19 cellular contexts compared by ENCODE assay signal in the genomic region with DNA sequence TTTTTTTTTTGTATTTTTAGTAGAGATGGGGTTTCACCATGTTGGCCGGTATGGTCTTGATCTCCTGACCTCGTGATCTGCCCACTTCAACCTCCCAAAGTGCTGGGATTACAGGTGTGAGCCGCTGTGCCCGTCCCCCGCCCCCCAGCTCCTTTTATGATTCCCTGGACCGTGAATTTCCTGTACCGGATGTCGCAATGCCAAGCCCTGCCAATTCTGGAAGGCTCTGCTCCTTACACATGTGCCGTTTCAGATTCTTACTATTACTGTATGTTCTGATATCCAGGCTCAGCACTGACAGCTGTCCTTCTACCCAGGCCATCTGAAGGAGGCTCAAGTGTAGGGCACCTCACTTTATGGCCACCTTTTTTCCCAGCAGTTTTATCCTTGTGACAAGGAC.
A peak's percentile ranks its signal among the peaks of the same experiment; 100 is the strongest.
DNase-seq lines count a peak whose midpoint lies in the region; ATAC-seq and TF ChIP-seq lines count a peak whose summit lies in the region.
"Had no signal": no experiment of that assay in that cellular context is flagged by ENCODE, and none has a peak within 500 bp of the region (broad histone marks: within the 10 kb centered on the region; RNA-seq: fewer than 3 reads in every experiment).

No MANE protein-coding gene starts in this region.

- H2BK5ac ChIP-seq in IMR-90 (ENCODE audit: low read depth, low read length, poor library complexity, severe bottlenecking): no peak overlapping the region

- in situ Hi-C loops in IMR-90 (cut with MboI; ENCODE audit: low sequenced_read_pairs): no loop called here

- peak overlapping the region; percentile 29 for H2AK5ac ChIP-seq in IMR-90 (ENCODE audit: low read depth, low read length)

- POLR2A ChIA-PET in IMR-90 (lab: Charles Lee; ENCODE audit: unreplicated experiment): no interaction called here

- peak overlapping the region; percentile 60 for H4K91ac ChIP-seq in IMR-90 (ENCODE audit: insufficient read depth, low read depth, low read length)

- H2AFZ ChIP-seq in IMR-90 (replicated peaks; ENCODE audit: low read length, poor library complexity): no peak overlapping the region

- H3K27me3 ChIP-seq in left ventricle myocardium inferior (ENCODE audit: low read depth): no peaks in the 10 kb centered on the region
- H3K27me3 ChIP-seq in IMR-90 (ENCODE audit: control insufficient read depth, insufficient read depth, low read length): no peaks in the 10 kb centered on the region
- H3K27me3 ChIP-seq in endodermal cell (ENCODE audit: control insufficient read depth, insufficient read depth, low read length, poor library complexity, severe bottlenecking): no peaks in the 10 kb centered on the region
- H3K27me3 ChIP-seq in testis: no peaks in the 10 kb centered on the region
- H3K27me3 ChIP-seq: BE2C, MG63, SJSA1 had no signal

- BruUV-seq in IMR-90 (replicated peaks; lab: Mats Ljungman, UMichigan): no TSS peak

- H3K4me3 Mint-ChIP-seq in endodermal cell: no peak overlapping the region
- H3K4me3 Mint-ChIP-seq: CD4-positive, CD25-positive, alpha-beta regulatory T cell had no signal

- no peak for TF ChIP-seq RAD21 in IMR-90 (IDR thresholded peaks at IDR 0.05; ENCODE audit: low read length)

- peak overlapping the region; percentile 70 for H3K27ac Mint-ChIP-seq in endodermal cell
- H3K27ac Mint-ChIP-seq: CD4-positive, CD25-positive, alpha-beta regulatory T cell had no signal

- H3K36me3 ChIP-seq in left ventricle myocardium inferior: no peaks in the 10 kb centered on the region
- no peaks in the 10 kb centered on the region for H3K36me3 ChIP-seq in IMR-90 (ENCODE audit: control insufficient read depth, insufficient read depth, low read length)
- H3K36me3 ChIP-seq in endodermal cell (ENCODE audit: control insufficient read depth, insufficient read depth, low read length): no peaks in the 10 kb centered on the region
- H3K36me3 ChIP-seq in testis (ENCODE audit: low read depth, missing control alignments): no peaks in the 10 kb centered on the region
- H3K36me3 ChIP-seq: BE2C, MG63, SJSA1 had no signal

- H2BK15ac ChIP-seq in IMR-90 (ENCODE audit: low read depth, low read length): peak overlapping the region; percentile 93

- no peak overlapping the region for H2AK9ac ChIP-seq in IMR-90 (replicated peaks; ENCODE audit: low read depth, low read length, poor library complexity)

- H3K4me1 ChIP-seq in left ventricle myocardium inferior (peaks cover 78% of the 10 kb centered on the region), IMR-90 (ENCODE audit: control insufficient read depth, insufficient read depth, low read length) (peaks cover 8% of the 10 kb centered on the region), endodermal cell (ENCODE audit: control insufficient read depth, insufficient read depth, low read length) (peaks cover 16% of the 10 kb centered on the region), testis (peaks cover 17% of the 10 kb centered on the region)

- H3K14ac ChIP-seq in IMR-90 (replicated peaks; ENCODE audit: low read depth, low read length): peak overlapping the region; percentile 7; the same call in 1 of the 2 replicates

- H3K9ac ChIP-seq in IMR-90 (ENCODE audit: low read depth, low read length) (no peak overlapping the region), endodermal cell (ENCODE audit: extremely low read depth, low read length, poor library complexity, severe bottlenecking) (no peak overlapping the region)

- TF ChIP-seq POLR2A in IMR-90 (IDR thresholded peaks at IDR 0.05; ENCODE audit: low read depth, low read length) (no peak), testis (IDR thresholded peaks at IDR 0.05) (no peak)

- peak overlapping the region; percentile 52; the same call in 1 of the 2 replicates for H2BK20ac ChIP-seq in IMR-90 (ENCODE audit: low read depth, low read length)

- WGBS in IMR-90 (ENCODE audit: extremely low coverage in 2 of 2, insufficient read length in 1 of 2), 2 experiments: 90% methylated on average over 4 of the region's 9 CpGs; no CpG with 5 or more reads in 1 of the 2 experiments
- WGBS in endodermal cell (ENCODE audit: insufficient coverage in 1 of 2, insufficient read length in 1 of 2), 2 experiments: 78 to 85% methylated on average over 5 to 9 of the region's 9 CpGs
- 68 to 71% methylated on average over 6 to 9 of the region's 9 CpGs for WGBS in testis, 2 donors

- H3K4ac ChIP-seq in IMR-90 (ENCODE audit: low read depth, low read length): peak overlapping the region; percentile 49; the same call in 1 of the 2 replicates

- ATAC-seq in left ventricle myocardium superior (no peak), IMR-90 (ENCODE audit: low read depth) (no peak), left lobe of liver (no peak), HG02678 (IDR thresholded peaks at IDR 0.05; ENCODE audit: unreplicated experiment) (no peak)
- ATAC-seq: Right ventricle myocardium inferior had no signal

- no peak overlapping the region; the same call in 1 of the 2 replicates for H4K5ac ChIP-seq in IMR-90 (ENCODE audit: low read depth, low read length)

- no peak overlapping the region for H3K4me2 ChIP-seq in IMR-90 (ENCODE audit: low read depth, low read length)

- no peak for DNase-seq in left ventricle myocardium inferior
- DNase-seq in left ventricle myocardium superior: no peak
- no peak for DNase-seq in IMR-90
- no peak for DNase-seq in endodermal cell
- DNase-seq in testis: no peak
- DNase-seq in left lobe of liver (ENCODE audit: low spot score): no peak
- DNase-seq: BE2C; CD4-positive, CD25-positive, alpha-beta regulatory T cell; COR-L47; DMS79; MG63; NCI-H1436; NCI-H187 treated with DMSO at 0.1 percent for 48 hours; NCI-H2107; NCI-H2227 treated with DMSO at 0.1 percent for 48 hours; NCI-H510A treated with DMSO at 0.1 percent for 48 hours had no signal

- H3K9me1 ChIP-seq in IMR-90 (ENCODE audit: insufficient read depth, low read length): peaks cover 4% of the 10 kb centered on the region

- TF ChIP-seq CTCF in left ventricle myocardium inferior (IDR thresholded peaks at IDR 0.05; ENCODE audit: borderline replicate concordance) (no peak), IMR-90 (conservative IDR thresholded peaks at IDR 0.05; ENCODE audit: low read depth, low read length) (no peak), endodermal cell (conservative IDR thresholded peaks at IDR 0.05) (no peak), testis (IDR thresholded peaks at IDR 0.05) (no peak)

- no peaks in the 10 kb centered on the region for H3K79me1 ChIP-seq in IMR-90 (ENCODE audit: low read depth in 1 of 2, low read length in 2 of 2)

- H3K9me3 ChIP-seq in left ventricle myocardium inferior (replicated peaks) (no peaks in the 10 kb centered on the region), IMR-90 (ENCODE audit: control insufficient read depth, insufficient read depth, low read length) (no peaks in the 10 kb centered on the region), endodermal cell (ENCODE audit: control insufficient read depth, low read length) (no peaks in the 10 kb centered on the region), testis (no peaks in the 10 kb centered on the region)
- H3K9me3 ChIP-seq: BE2C, MG63, SJSA1 had no signal

- peak overlapping the region; percentile 69 for H3K27ac ChIP-seq in left ventricle myocardium inferior (replicated peaks)
- no peak overlapping the region for H3K27ac ChIP-seq in IMR-90 (ENCODE audit: insufficient read depth, low read length)
- H3K27ac ChIP-seq in endodermal cell (ENCODE audit: low read depth, low read length): no peak overlapping the region
- peak overlapping the region; percentile 4 to 58 for H3K27ac ChIP-seq in testis
- H3K27ac ChIP-seq: SJSA1 had no signal

- H3K18ac ChIP-seq in IMR-90 (ENCODE audit: low read depth, low read length): peak overlapping the region; percentile 0; the same call in 1 of the 2 replicates

- H2BK120ac ChIP-seq in IMR-90 (ENCODE audit: low read depth, low read length): peak overlapping the region; percentile 36

- H3K4me3 ChIP-seq in left ventricle myocardium inferior (no peak overlapping the region), IMR-90 (ENCODE audit: insufficient read depth, low read depth, low read length) (no peak overlapping the region), endodermal cell (ENCODE audit: low read length) (no peak overlapping the region), testis (no peak overlapping the region)
- H3K4me3 ChIP-seq: MG63, SJSA1 had no signal

- CTCF ChIA-PET in IMR-90 (lab: Yijun Ruan, JAX): no interaction called here

- H3K27me3 Mint-ChIP-seq in endodermal cell (ENCODE audit: insufficient read depth): no peaks in the 10 kb centered on the region
- H3K27me3 Mint-ChIP-seq: CD4-positive, CD25-positive, alpha-beta regulatory T cell had no signal

- H3K4me1 Mint-ChIP-seq in endodermal cell: peaks cover 67% of the 10 kb centered on the region
- H3K4me1 Mint-ChIP-seq: CD4-positive, CD25-positive, alpha-beta regulatory T cell had no signal

- dilution Hi-C loops in IMR-90 (cut with HindIII; ENCODE audit: low sequenced_read_pairs, unreplicated experiment): no loop called here

- peak overlapping the region in 1 of 2 experiments; percentile 31; a peak in 2 of 4 replicates for H4K8ac ChIP-seq in IMR-90 (ENCODE audit: low read depth in 2 of 2, low read length in 2 of 2)

- H3K9me3 Mint-ChIP-seq in endodermal cell: no peaks in the 10 kb centered on the region

- no peaks in the 10 kb centered on the region for H4K20me1 ChIP-seq in IMR-90 (ENCODE audit: insufficient read depth, low read length)

- H3K56ac ChIP-seq in IMR-90 (ENCODE audit: extremely low read depth, insufficient read depth, low read length): no peak overlapping the region

- H3K36me3 Mint-ChIP-seq in endodermal cell (ENCODE audit: low read depth): peaks cover 2% of the 10 kb centered on the region
- H3K36me3 Mint-ChIP-seq: CD4-positive, CD25-positive, alpha-beta regulatory T cell had no signal

- intact Hi-C loops in left ventricle myocardium inferior (cut with micrococcal nuclease) (no loop called here), left ventricle myocardium superior (cut with micrococcal nuclease) (no loop called here), IMR-90 (cut with micrococcal nuclease) (loop anchor here (5.0 kb wide), 1 partner anchor 133 kb away; no protein-coding TSS in a partner anchor), testis (cut with DNase I; ENCODE audit: low total_unique reads) (no loop called here)

- H3K23ac ChIP-seq in IMR-90 (ENCODE audit: low read depth, low read length): no peak overlapping the region

TF ChIP-seq in IMR-90, 13 proteins besides CTCF, POLR2A, EP300 and RAD21 (continues in another document):
- TF ChIP-seq RFX5 (IDR thresholded peaks at IDR 0.05; ENCODE audit: low read depth, low read length): no peak
- no peak for TF ChIP-seq SMC3 (IDR thresholded peaks at IDR 0.05; ENCODE audit: low read depth, low read length)
- TF ChIP-seq, protein P1, sequence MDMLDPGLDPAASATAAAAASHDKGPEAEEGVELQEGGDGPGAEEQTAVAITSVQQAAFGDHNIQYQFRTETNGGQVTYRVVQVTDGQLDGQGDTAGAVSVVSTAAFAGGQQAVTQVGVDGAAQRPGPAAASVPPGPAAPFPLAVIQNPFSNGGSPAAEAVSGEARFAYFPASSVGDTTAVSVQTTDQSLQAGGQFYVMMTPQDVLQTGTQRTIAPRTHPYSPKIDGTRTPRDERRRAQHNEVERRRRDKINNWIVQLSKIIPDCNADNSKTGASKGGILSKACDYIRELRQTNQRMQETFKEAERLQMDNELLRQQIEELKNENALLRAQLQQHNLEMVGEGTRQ (IDR thresholded peaks at IDR 0.05; ENCODE audit: low read depth, low read length): no peak
- TF ChIP-seq MAZ (IDR thresholded peaks at IDR 0.05; ENCODE audit: borderline replicate concordance, low read depth, low read length): no peak
- no peak for TF ChIP-seq NFE2L2 (IDR thresholded peaks at IDR 0.05; ENCODE audit: low read depth, low read length)

Comparison
In these comparisons a context has a peak if more than half of its experiments do, and no peak if none do; other contexts are left out.
1. H3K27ac ChIP-seq: peak in left ventricle myocardium inferior (single experiment) and testis (2 of 2); none in IMR-90 (single experiment) and endodermal cell (single experiment).